In genomic region chr12:16359512-16360491, GRCh38 we compare ENCODE assay signal across 8 cellular contexts. TPM values are rescaled to one million over a fixed set of nuclear protein-coding genes. Genes with fewer than 3 reads are reported as not detected.
DNase-seq lines count a peak whose midpoint lies in the region; ATAC-seq and TF ChIP-seq lines count a peak whose summit lies in the region.

No MANE protein-coding gene starts in this region.

- peak; percentile 88 for TF ChIP-seq CTCF in type B pancreatic cell (conservative IDR thresholded peaks at IDR 0.05)

- H3K36me3 Mint-ChIP-seq in activated naive CD4-positive, alpha-beta T cell treated with anti-CD3 and anti-CD28 coated beads, Interleukin-2, amount 10 ng/mL, durations not matched to agents 7 days and 5 days: no peaks in the 10 kb centered on the region
- no peaks in the 10 kb centered on the region for H3K36me3 Mint-ChIP-seq in activated naive CD8-positive, alpha-beta T cell treated with anti-CD3 and anti-CD28 coated beads, Interleukin-2, amount 10 ng/mL, durations not matched to agents 7 days and 5 days
- peaks cover 52% of the 10 kb centered on the region for H3K36me3 Mint-ChIP-seq in type B pancreatic cell

- POLR2A ChIA-PET in activated naive CD8-positive, alpha-beta T cell treated with anti-CD3 and anti-CD28 coated beads, Interleukin-2, amount 10 ng/mL, durations not matched to agents 7 days and 5 days (lab: Charles Lee): no interaction called here

- peak; percentile 43 for DNase-seq in activated naive CD4-positive, alpha-beta T cell treated with anti-CD3 and anti-CD28 coated beads, Interleukin-2, amount 10 ng/mL, durations not matched to agents 7 days and 5 days
- DNase-seq in activated naive CD4-positive, alpha-beta T cell treated with Interleukin-2 at 50 U/mL for 16 hours: no peak
- peak; percentile 30 to 37 for DNase-seq in Kasumi-1 (lab: John Stamatoyannopoulos, UW)
- DNase-seq in activated naive CD8-positive, alpha-beta T cell treated with anti-CD3 and anti-CD28 coated beads, Interleukin-2, amount 10 ng/mL, durations not matched to agents 7 days and 5 days: peak; percentile 37
- peak; percentile 46 for DNase-seq in iPS DF 4.7 (ENCODE audit: extremely low read depth, low spot score)
- no peak for DNase-seq in type B pancreatic cell (ENCODE audit: extremely low spot score, unreplicated experiment)
- DNase-seq in NCI-H2107 treated with DMSO at 0.1 percent for 48 hours (lab: John Stamatoyannopoulos, UW; ENCODE audit: unreplicated experiment): no peak

- H3K4me1 Mint-ChIP-seq in activated naive CD4-positive, alpha-beta T cell treated with anti-CD3 and anti-CD28 coated beads, Interleukin-2, amount 10 ng/mL, durations not matched to agents 7 days and 5 days: no peaks in the 10 kb centered on the region
- no peaks in the 10 kb centered on the region for H3K4me1 Mint-ChIP-seq in activated naive CD8-positive, alpha-beta T cell treated with anti-CD3 and anti-CD28 coated beads, Interleukin-2, amount 10 ng/mL, durations not matched to agents 7 days and 5 days
- no peaks in the 10 kb centered on the region for H3K4me1 Mint-ChIP-seq in type B pancreatic cell (ENCODE audit: unreplicated experiment)

- no peak overlapping the region for H3K4me3 Mint-ChIP-seq in activated naive CD4-positive, alpha-beta T cell treated with anti-CD3 and anti-CD28 coated beads, Interleukin-2, amount 10 ng/mL, durations not matched to agents 7 days and 5 days
- no peak overlapping the region for H3K4me3 Mint-ChIP-seq in activated naive CD8-positive, alpha-beta T cell treated with anti-CD3 and anti-CD28 coated beads, Interleukin-2, amount 10 ng/mL, durations not matched to agents 7 days and 5 days
- H3K4me3 Mint-ChIP-seq in type B pancreatic cell: no peak overlapping the region

- no peaks in the 10 kb centered on the region for H3K9me3 Mint-ChIP-seq in activated naive CD4-positive, alpha-beta T cell treated with anti-CD3 and anti-CD28 coated beads, Interleukin-2, amount 10 ng/mL, durations not matched to agents 7 days and 5 days
- H3K9me3 Mint-ChIP-seq in activated naive CD8-positive, alpha-beta T cell treated with anti-CD3 and anti-CD28 coated beads, Interleukin-2, amount 10 ng/mL, durations not matched to agents 7 days and 5 days: no peaks in the 10 kb centered on the region
- no peaks in the 10 kb centered on the region for H3K9me3 Mint-ChIP-seq in type B pancreatic cell

- H3K27ac Mint-ChIP-seq in activated naive CD4-positive, alpha-beta T cell treated with anti-CD3 and anti-CD28 coated beads, Interleukin-2, amount 10 ng/mL, durations not matched to agents 7 days and 5 days: no peak overlapping the region
- H3K27ac Mint-ChIP-seq in activated naive CD8-positive, alpha-beta T cell treated with anti-CD3 and anti-CD28 coated beads, Interleukin-2, amount 10 ng/mL, durations not matched to agents 7 days and 5 days: no peak overlapping the region
- H3K27ac Mint-ChIP-seq in type B pancreatic cell: no peak overlapping the region

- H3K27me3 Mint-ChIP-seq in activated naive CD4-positive, alpha-beta T cell treated with anti-CD3 and anti-CD28 coated beads, Interleukin-2, amount 10 ng/mL, durations not matched to agents 7 days and 5 days: no peaks in the 10 kb centered on the region
- H3K27me3 Mint-ChIP-seq in activated naive CD8-positive, alpha-beta T cell treated with anti-CD3 and anti-CD28 coated beads, Interleukin-2, amount 10 ng/mL, durations not matched to agents 7 days and 5 days: no peaks in the 10 kb centered on the region
- no peaks in the 10 kb centered on the region for H3K27me3 Mint-ChIP-seq in type B pancreatic cell

- CTCF ChIA-PET in activated naive CD4-positive, alpha-beta T cell treated with anti-CD3 and anti-CD28 coated beads, Interleukin-2, amount 10 ng/mL, durations not matched to agents 7 days and 5 days (lab: Charles Lee): interaction anchor here (0.7 to 1.4 kb wide), 2 partner anchors 8 to 526 kb away, joined by 3 to 4 read pairs; no protein-coding TSS in a partner anchor

- no peak for ATAC-seq in activated naive CD8-positive, alpha-beta T cell treated with anti-CD3 and anti-CD28 coated beads, Interleukin-2, amount 10 ng/mL, durations not matched to agents 7 days and 5 days (ENCODE audit: low read depth)
- no peak for ATAC-seq in GM21528 (IDR thresholded peaks at IDR 0.05; ENCODE audit: low FRiP score, unreplicated experiment)

RNA-seq across cellular contexts. Expression of gene MGST1, which starts 12.4 kb away (rescaled TPM):
- total RNA-seq in activated naive CD8-positive, alpha-beta T cell treated with anti-CD3 and anti-CD28 coated beads, Interleukin-2, amount 10 ng/mL, durations not matched to agents 7 days and 5 days: 1 to 10 TPM; 1.1 to 1.6 TPM
- total RNA-seq in type B pancreatic cell (ENCODE audit: low replicate concordance): 71.6 and 150 TPM in 2 replicates

Comparison
In these comparisons a context has a peak if more than half of its experiments do, and no peak if none do; other contexts are left out.
1. DNase-seq: peak in activated naive CD4-positive, alpha-beta T cell treated with anti-CD3 and anti-CD28 coated beads, Interleukin-2, amount 10 ng/mL, durations not matched to agents 7 days and 5 days (single experiment), Kasumi-1 (2 of 2), activated naive CD8-positive, alpha-beta T cell treated with anti-CD3 and anti-CD28 coated beads, Interleukin-2, amount 10 ng/mL, durations not matched to agents 7 days and 5 days (single experiment) and iPS DF 4.7 (single experiment); none in activated naive CD4-positive, alpha-beta T cell treated with Interleukin-2 at 50 U/mL for 16 hours (single experiment), type B pancreatic cell (single experiment) and NCI-H2107 treated with DMSO at 0.1 percent for 48 hours (single experiment).
2. RNA of gene MGST1, which starts 12.4 kb away (total RNA-seq): 71.6 to 150 TPM in type B pancreatic cell; 1.1 to 1.6 TPM in activated naive CD8-positive, alpha-beta T cell treated with anti-CD3 and anti-CD28 coated beads, Interleukin-2, amount 10 ng/mL, durations not matched to agents 7 days and 5 days; every median in the first group is over 10 times any median in the second.